1 cellular context compared by ENCODE assay signal in the genomic region with DNA sequence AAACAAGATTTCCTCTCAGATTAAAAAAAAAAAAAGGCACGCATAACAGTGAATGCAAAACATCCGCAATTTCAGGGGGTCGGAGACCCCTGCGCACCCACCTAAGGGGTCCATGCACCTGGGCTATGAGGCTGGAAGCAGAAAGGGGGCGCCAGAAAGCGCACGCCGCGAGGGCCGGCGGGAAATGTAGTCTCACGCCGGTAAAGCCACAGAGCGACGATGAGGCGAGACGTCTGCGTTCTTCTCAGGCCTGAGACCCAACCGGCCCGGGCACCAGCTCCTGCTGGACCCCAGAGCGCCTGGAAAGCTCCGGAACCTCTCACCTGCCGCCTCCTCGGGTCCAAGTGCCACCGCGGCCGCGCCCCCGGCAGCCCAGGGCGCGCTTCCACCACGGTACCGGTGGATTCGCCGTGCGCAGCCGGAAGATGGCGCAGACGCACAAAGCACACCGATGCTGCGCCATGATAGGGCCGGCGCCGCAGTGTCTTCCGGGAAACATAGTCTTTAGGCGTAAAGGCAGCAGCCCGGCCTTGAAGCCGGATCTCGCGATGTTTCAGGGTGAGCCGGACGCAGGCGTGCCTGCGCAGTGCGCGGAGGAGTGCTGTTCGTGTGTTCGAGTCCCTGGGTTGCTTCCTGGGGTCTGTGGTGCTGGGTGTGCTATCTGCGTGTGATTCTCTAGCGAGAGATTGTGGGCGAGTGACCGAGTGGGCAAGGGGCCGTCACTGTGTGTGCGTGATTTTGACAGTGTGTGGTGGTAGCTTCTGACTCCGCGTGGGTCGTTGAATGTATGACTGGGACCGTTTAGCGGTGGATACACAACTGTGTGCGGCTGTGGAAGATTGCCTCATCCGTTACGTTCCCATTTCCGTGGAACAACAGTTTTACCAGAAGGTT.
TF ChIP-seq lines count a peak whose summit lies in the region.

A gene (minus strand): TSS at position 416 of the 894 bp plus-strand sequence. CDS start 1,782 bp downstream, outside the sequence.

TF ChIP-seq in IMR-90, 13 proteins besides CTCF, POLR2A, EP300 and RAD21 (continued from another document):
- TF ChIP-seq SMC3 (IDR thresholded peaks at IDR 0.05; ENCODE audit: low read depth, low read length) (peak; percentile 30; the same call in 1 of the 2 replicates), BHLHE40 (IDR thresholded peaks at IDR 0.05; ENCODE audit: low read depth, low read length) (peak; percentile 39; the same call in 1 of the 2 replicates), MAZ (IDR thresholded peaks at IDR 0.05; ENCODE audit: borderline replicate concordance, low read depth, low read length) (peak; percentile 33; the same call in 1 of the 2 replicates), MXI1 (IDR thresholded peaks at IDR 0.05; ENCODE audit: borderline replicate concordance, low read depth, low read length) (peak; percentile 40; the same call in 1 of the 2 replicates), RFX5 (IDR thresholded peaks at IDR 0.05; ENCODE audit: low read depth, low read length) (no peak), CEBPB (IDR thresholded peaks at IDR 0.05; ENCODE audit: low read depth, low read length) (no peak; the same call in 1 of the 2 replicates), NFE2L2 (IDR thresholded peaks at IDR 0.05; ENCODE audit: low read depth, low read length) (no peak)
- TF ChIP-seq, protein P1, sequence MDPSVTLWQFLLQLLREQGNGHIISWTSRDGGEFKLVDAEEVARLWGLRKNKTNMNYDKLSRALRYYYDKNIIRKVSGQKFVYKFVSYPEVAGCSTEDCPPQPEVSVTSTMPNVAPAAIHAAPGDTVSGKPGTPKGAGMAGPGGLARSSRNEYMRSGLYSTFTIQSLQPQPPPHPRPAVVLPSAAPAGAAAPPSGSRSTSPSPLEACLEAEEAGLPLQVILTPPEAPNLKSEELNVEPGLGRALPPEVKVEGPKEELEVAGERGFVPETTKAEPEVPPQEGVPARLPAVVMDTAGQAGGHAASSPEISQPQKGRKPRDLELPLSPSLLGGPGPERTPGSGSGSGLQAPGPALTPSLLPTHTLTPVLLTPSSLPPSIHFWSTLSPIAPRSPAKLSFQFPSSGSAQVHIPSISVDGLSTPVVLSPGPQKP (IDR thresholded peaks at IDR 0.05; ENCODE audit: borderline replicate concordance, low read depth, low read length) = no peak
TF ChIP-seq in IMR-90: peak in this region for 4.
